In genomic region chr3:22977650-22978289, GRCh38 we compare ENCODE assay signal across 16 cellular contexts.
DNase-seq lines count a peak whose midpoint lies in the region; ATAC-seq and TF ChIP-seq lines count a peak whose summit lies in the region.
"Had no signal": no experiment of that assay in that cellular context is flagged by ENCODE, and none has a peak within 500 bp of the region (broad histone marks: within the 10 kb centered on the region; RNA-seq: fewer than 3 reads in every experiment).

No MANE protein-coding gene starts in this region.

- no peaks in the 10 kb centered on the region for H3K27me3 ChIP-seq in naive thymus-derived CD4-positive, alpha-beta T cell (ENCODE audit: control insufficient read depth in 2 of 2, insufficient read depth in 2 of 2, low read length in 2 of 2)
- H3K27me3 ChIP-seq in gastrocnemius medialis = no peaks in the 10 kb centered on the region

- no peaks in the 10 kb centered on the region for H3K4me1 ChIP-seq in naive thymus-derived CD4-positive, alpha-beta T cell (ENCODE audit: control insufficient read depth in 2 of 2, insufficient read depth in 2 of 2, low read length in 2 of 2)
- H3K4me1 ChIP-seq in gastrocnemius medialis = peaks cover 6 to 20% of the 10 kb centered on the region in 2 donors

- intact Hi-C loops in naive thymus-derived CD4-positive, alpha-beta T cell (cut with micrococcal nuclease) = no loop called here
- intact Hi-C loops in gastrocnemius medialis (cut with DNase I; ENCODE audit: low total_unique reads) = no loop called here

- TF ChIP-seq CTCF in gastrocnemius medialis (IDR thresholded peaks at IDR 0.05 in 4 of 5, conservative IDR thresholded peaks at IDR 0.05 in 1 of 5) (no peak), osteocyte (IDR thresholded peaks at IDR 0.05) (no peak)

- CTCF ChIA-PET in naive thymus-derived CD4-positive, alpha-beta T cell (lab: Charles Lee) = no interaction called here

- no peaks in the 10 kb centered on the region for H3K36me3 ChIP-seq in naive thymus-derived CD4-positive, alpha-beta T cell (ENCODE audit: control insufficient read depth in 2 of 3, insufficient read depth in 3 of 3, low read length in 3 of 3)
- no peaks in the 10 kb centered on the region for H3K36me3 ChIP-seq in gastrocnemius medialis

- no peaks in the 10 kb centered on the region for H3K9me3 Mint-ChIP-seq in naive thymus-derived CD4-positive, alpha-beta T cell
- peaks cover 4% of the 10 kb centered on the region for H3K9me3 Mint-ChIP-seq in osteocyte (ENCODE audit: unreplicated experiment)
- H3K9me3 Mint-ChIP-seq: activated naive CD4-positive, alpha-beta T cell treated with anti-CD3 and anti-CD28 coated beads, Interleukin-2, amount 50 U/mL, for 24 hours had no signal

- H3K4me3 Mint-ChIP-seq in naive thymus-derived CD4-positive, alpha-beta T cell = peak overlapping the region in 4 of 10 donors; percentile 9 to 50 (median 30)
- no peak overlapping the region for H3K4me3 Mint-ChIP-seq in osteocyte (ENCODE audit: unreplicated experiment)
- H3K4me3 Mint-ChIP-seq: activated naive CD4-positive, alpha-beta T cell treated with anti-CD3 and anti-CD28 coated beads, Interleukin-2, amount 50 U/mL, for 24 hours; CD14-positive monocyte had no signal

- ATAC-seq in GM18873 (IDR thresholded peaks at IDR 0.05; ENCODE audit: low FRiP score, unreplicated experiment) (peak; percentile 61), GM21526 (IDR thresholded peaks at IDR 0.05; ENCODE audit: low FRiP score, unreplicated experiment) (peak; percentile 78), HG03159 (IDR thresholded peaks at IDR 0.05; ENCODE audit: unreplicated experiment) (peak; percentile 65), GM18519 (IDR thresholded peaks at IDR 0.05; ENCODE audit: low FRiP score, unreplicated experiment) (no peak), gastrocnemius medialis (no peak)
- ATAC-seq in naive thymus-derived CD4-positive, alpha-beta T cell = peak; percentile 8
- ATAC-seq: esophagus mucosa, PC-3, psoas muscle had no signal

- POLR2A ChIA-PET in naive thymus-derived CD4-positive, alpha-beta T cell (lab: Charles Lee) = no interaction called here

- peaks cover 0 to 4% (median 0%) of the 10 kb centered on the region in 5 donors for H3K27me3 Mint-ChIP-seq in naive thymus-derived CD4-positive, alpha-beta T cell
- no peaks in the 10 kb centered on the region for H3K27me3 Mint-ChIP-seq in osteocyte (ENCODE audit: unreplicated experiment)
- H3K27me3 Mint-ChIP-seq: activated naive CD4-positive, alpha-beta T cell treated with anti-CD3 and anti-CD28 coated beads, Interleukin-2, amount 50 U/mL, for 24 hours had no signal

- no peak overlapping the region for H3K4me3 ChIP-seq in naive thymus-derived CD4-positive, alpha-beta T cell (ENCODE audit: low read length)
- H3K4me3 ChIP-seq in gastrocnemius medialis = no peak overlapping the region
- H3K4me3 ChIP-seq: psoas muscle had no signal

- no peak for DNase-seq in naive thymus-derived CD4-positive, alpha-beta T cell
- DNase-seq in NCI-H345 (lab: John Stamatoyannopoulos, UW) (no peak), gastrocnemius medialis (no peak), osteocyte (ENCODE audit: extremely low spot score, unreplicated experiment) (no peak)
- DNase-seq: activated CD4-positive, alpha-beta T cell treated with anti-CD3 and anti-CD28 coated beads, Interleukin-2, amount 50 U/mL, for 48 hours; PC-3; psoas muscle; stimulated activated CD4-positive, alpha-beta T cell treated with anti-CD3 and anti-CD28 coated beads, Interleukin-2, amount 100 ng/mL, for 24 hours; stimulated activated naive CD4-positive, alpha-beta T cell treated with Interleukin-2 at 50 U/mL for 16 hours had no signal

- H3K9me3 ChIP-seq in naive thymus-derived CD4-positive, alpha-beta T cell (ENCODE audit: control insufficient read depth in 2 of 3, low read length in 3 of 3) = no peaks in the 10 kb centered on the region
- no peaks in the 10 kb centered on the region for H3K9me3 ChIP-seq in gastrocnemius medialis
- H3K9me3 ChIP-seq: psoas muscle had no signal

- H3K36me3 Mint-ChIP-seq in naive thymus-derived CD4-positive, alpha-beta T cell = no peaks in the 10 kb centered on the region
- H3K36me3 Mint-ChIP-seq in osteocyte (ENCODE audit: unreplicated experiment) = no peaks in the 10 kb centered on the region
- H3K36me3 Mint-ChIP-seq: activated naive CD4-positive, alpha-beta T cell treated with anti-CD3 and anti-CD28 coated beads, Interleukin-2, amount 50 U/mL, for 24 hours; CD14-positive monocyte had no signal

- no peak overlapping the region for H3K27ac ChIP-seq in naive thymus-derived CD4-positive, alpha-beta T cell (ENCODE audit: low read depth, low read length)
- H3K27ac ChIP-seq in gastrocnemius medialis = no peak overlapping the region
- H3K27ac ChIP-seq: psoas muscle had no signal

- H3K27ac Mint-ChIP-seq in naive thymus-derived CD4-positive, alpha-beta T cell = peak overlapping the region in 2 of 9 donors; percentile 3 to 10
- no peak overlapping the region for H3K27ac Mint-ChIP-seq in osteocyte (ENCODE audit: unreplicated experiment)
- H3K27ac Mint-ChIP-seq: activated naive CD4-positive, alpha-beta T cell treated with anti-CD3 and anti-CD28 coated beads, Interleukin-2, amount 50 U/mL, for 24 hours; CD14-positive monocyte had no signal

- no peak for TF ChIP-seq POLR2A in gastrocnemius medialis (IDR thresholded peaks at IDR 0.05)

- peaks cover 0 to 16% (median 7%) of the 10 kb centered on the region in 7 donors for H3K4me1 Mint-ChIP-seq in naive thymus-derived CD4-positive, alpha-beta T cell
- peaks cover 23% of the 10 kb centered on the region for H3K4me1 Mint-ChIP-seq in osteocyte (ENCODE audit: unreplicated experiment)

- in situ Hi-C loops in gastrocnemius medialis (cut with MboI; ENCODE audit: low sequenced_read_pairs in 4 of 4) = no loop called here

Comparison
In these comparisons a context has a peak if more than half of its experiments do, and no peak if none do; other contexts are left out.
1. ATAC-seq: peak in GM18873 (single experiment), GM21526 (single experiment), HG03159 (single experiment) and naive thymus-derived CD4-positive, alpha-beta T cell (single experiment); none in GM18519 (single experiment) and gastrocnemius medialis (0 of 2).